1 cellular context compared by ENCODE assay signal in the genomic region with DNA sequence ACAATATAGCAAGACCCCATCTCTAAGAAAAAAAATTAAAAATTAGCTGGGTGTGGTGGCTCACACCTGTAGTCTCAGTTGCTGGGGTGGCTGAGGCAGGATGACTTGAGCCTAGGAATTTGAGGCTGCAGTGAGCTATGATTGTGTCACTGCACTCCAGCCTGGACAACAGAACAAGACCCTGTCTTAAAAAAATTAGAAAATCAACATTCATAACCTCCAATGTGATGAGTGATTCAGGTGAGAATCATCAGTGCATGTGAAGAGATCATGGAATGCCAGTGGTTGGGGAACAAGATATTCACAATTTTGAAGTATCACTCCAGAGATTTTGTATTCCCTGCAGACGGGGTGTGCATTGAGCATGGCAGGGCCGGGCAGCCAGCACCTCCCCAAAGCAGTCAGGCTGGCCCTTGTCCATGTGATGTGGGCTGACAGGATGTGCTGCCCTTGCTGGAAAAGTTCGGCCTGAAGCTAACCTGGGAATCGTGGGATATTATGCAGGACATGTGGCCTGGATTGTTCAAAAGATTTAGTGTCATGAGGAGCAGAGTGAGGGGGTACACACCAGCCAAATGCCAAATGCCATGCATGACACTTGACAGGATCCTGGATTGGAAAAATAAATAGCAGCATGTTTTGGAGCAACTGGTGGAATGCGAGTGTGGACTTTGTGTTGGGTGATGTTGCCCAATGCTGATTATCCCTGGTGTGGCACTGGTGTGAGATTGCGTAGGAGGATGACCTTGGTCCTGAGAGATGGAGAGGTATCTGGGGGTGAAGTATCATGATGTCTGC.
A peak's percentile ranks its signal among the peaks of the same experiment; 100 is the strongest.
TF ChIP-seq lines count a peak whose summit lies in the region.

No MANE protein-coding gene starts in this region.

TF ChIP-seq in HepG2, 621 proteins besides CTCF, POLR2A, EP300 and RAD21 (continued from another document and continues in another):
- TF ChIP-seq ZSCAN20 (CRISPR knock-in tag; IDR thresholded peaks at IDR 0.05; ENCODE audit: borderline replicate concordance) = no peak
- TF ChIP-seq ZNF670 (CRISPR knock-in tag; IDR thresholded peaks at IDR 0.05; ENCODE audit: borderline replicate concordance) = no peak; the same call in 1 of the 2 replicates
- TF ChIP-seq CBX5 (CRISPR knock-in tag; IDR thresholded peaks at IDR 0.05; ENCODE audit: borderline replicate concordance) = peak; percentile 88; the same call in 1 of the 2 replicates
- TF ChIP-seq ZNF354B (CRISPR knock-in tag; IDR thresholded peaks at IDR 0.05) = no peak
- TF ChIP-seq, protein P1, sequence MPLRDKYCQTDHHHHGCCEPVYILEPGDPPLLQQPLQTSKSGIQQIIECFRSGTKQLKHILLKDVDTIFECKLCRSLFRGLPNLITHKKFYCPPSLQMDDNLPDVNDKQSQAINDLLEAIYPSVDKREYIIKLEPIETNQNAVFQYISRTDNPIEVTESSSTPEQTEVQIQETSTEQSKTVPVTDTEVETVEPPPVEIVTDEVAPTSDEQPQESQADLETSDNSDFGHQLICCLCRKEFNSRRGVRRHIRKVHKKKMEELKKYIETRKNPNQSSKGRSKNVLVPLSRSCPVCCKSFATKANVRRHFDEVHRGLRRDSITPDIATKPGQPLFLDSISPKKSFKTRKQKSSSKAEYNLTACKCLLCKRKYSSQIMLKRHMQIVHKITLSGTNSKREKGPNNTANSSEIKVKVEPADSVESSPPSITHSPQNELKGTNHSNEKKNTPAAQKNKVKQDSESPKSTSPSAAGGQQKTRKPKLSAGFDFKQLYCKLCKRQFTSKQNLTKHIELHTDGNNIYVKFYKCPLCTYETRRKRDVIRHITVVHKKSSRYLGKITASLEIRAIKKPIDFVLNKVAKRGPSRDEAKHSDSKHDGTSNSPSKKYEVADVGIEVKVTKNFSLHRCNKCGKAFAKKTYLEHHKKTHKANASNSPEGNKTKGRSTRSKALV (CRISPR knock-in tag; IDR thresholded peaks at IDR 0.05) = 0 out of 2 replicates have a peak, but pooled peaks have one; percentile 49
- TF ChIP-seq KLF15 (CRISPR knock-in tag; IDR thresholded peaks at IDR 0.05; ENCODE audit: borderline replicate concordance) = no peak
- no peak for TF ChIP-seq ZNF18 (CRISPR knock-in tag; IDR thresholded peaks at IDR 0.05; ENCODE audit: insufficient replicate concordance)
- peak; percentile 46; the same call in 1 of the 2 replicates for TF ChIP-seq ZSCAN31 (CRISPR knock-in tag; IDR thresholded peaks at IDR 0.05; ENCODE audit: low read depth)
- no peak for TF ChIP-seq ZKSCAN5 (CRISPR knock-in tag; IDR thresholded peaks at IDR 0.05)
- TF ChIP-seq NFE2L2 (IDR thresholded peaks at IDR 0.05; ENCODE audit: low read length) = peak; percentile 23; the same call in 1 of the 2 replicates
- TF ChIP-seq ZNF33A (CRISPR knock-in tag; IDR thresholded peaks at IDR 0.05; ENCODE audit: borderline replicate concordance) = no peak
- peak in 1 of 2 experiments; percentile 68; a peak in 2 of 4 replicates for TF ChIP-seq NR2F1 (CRISPR knock-in tag; IDR thresholded peaks at IDR 0.05)
- TF ChIP-seq NCOA5 (CRISPR knock-in tag; IDR thresholded peaks at IDR 0.05) = no peak
- peak; percentile 71 for TF ChIP-seq FOXA1 (IDR thresholded peaks at IDR 0.05)
- peak; percentile 93 for TF ChIP-seq FOXA1 (CRISPR knock-in tag; IDR thresholded peaks at IDR 0.05)
- 0 out of 2 replicates have a peak, but pooled peaks have one; percentile 38 for TF ChIP-seq KLF11 (CRISPR knock-in tag; IDR thresholded peaks at IDR 0.05)
- TF ChIP-seq ZNF557 (CRISPR knock-in tag; IDR thresholded peaks at IDR 0.05) = 0 out of 2 replicates have a peak, but pooled peaks have one; percentile 63
- no peak for TF ChIP-seq ZFP36 (IDR thresholded peaks at IDR 0.05; ENCODE audit: borderline replicate concordance, low read depth, low read length, partially characterized antibody)
- TF ChIP-seq ZKSCAN1 (IDR thresholded peaks at IDR 0.05; ENCODE audit: low read length) = no peak
- TF ChIP-seq RFX5 (IDR thresholded peaks at IDR 0.05; ENCODE audit: low read depth, low read length) = no peak
- no peak for TF ChIP-seq HNRNPH1 (optimal IDR thresholded peaks at IDR 0.05; ENCODE audit: low read depth, low read length)
- peak; percentile 91 for TF ChIP-seq ZSCAN9 (CRISPR knock-in tag; IDR thresholded peaks at IDR 0.05; ENCODE audit: borderline replicate concordance)
- peak; percentile 57; the same call in 1 of the 2 replicates for TF ChIP-seq ZNF816 (CRISPR knock-in tag; IDR thresholded peaks at IDR 0.05; ENCODE audit: borderline replicate concordance)
- peak; percentile 84 for TF ChIP-seq THAP11 (CRISPR knock-in tag; IDR thresholded peaks at IDR 0.05)
- TF ChIP-seq FOXO4 (CRISPR knock-in tag; conservative IDR thresholded peaks at IDR 0.05) = 0 out of 2 replicates have a peak, but pooled peaks have one; percentile 84
- no peak for TF ChIP-seq ZNF878 (CRISPR knock-in tag; IDR thresholded peaks at IDR 0.05)
- TF ChIP-seq ZNF879 (CRISPR knock-in tag; IDR thresholded peaks at IDR 0.05) = no peak
- no peak for TF ChIP-seq ZNF530 (CRISPR knock-in tag; IDR thresholded peaks at IDR 0.05; ENCODE audit: low read depth)
- TF ChIP-seq CREB1 (IDR thresholded peaks at IDR 0.05) = peak; percentile 67
- TF ChIP-seq CREB1 (CRISPR knock-in tag; IDR thresholded peaks at IDR 0.05) = no peak
- TF ChIP-seq RBM39 (IDR thresholded peaks at IDR 0.05; ENCODE audit: low read depth, low read length, poor library complexity, severe bottlenecking) = no peak
- no peak for TF ChIP-seq ZBTB40 (IDR thresholded peaks at IDR 0.05)
- peak; percentile 73 for TF ChIP-seq ZBTB40 (CRISPR knock-in tag; IDR thresholded peaks at IDR 0.05)
- TF ChIP-seq ERF (CRISPR knock-in tag; IDR thresholded peaks at IDR 0.05) = peak; percentile 82
- peak; percentile 92; the same call in 1 of the 2 replicates for TF ChIP-seq FOXK1 (CRISPR knock-in tag; IDR thresholded peaks at IDR 0.05; ENCODE audit: borderline replicate concordance, low read depth)
- TF ChIP-seq ZNF839 (CRISPR knock-in tag; IDR thresholded peaks at IDR 0.05; ENCODE audit: borderline replicate concordance) = 0 out of 2 replicates have a peak, but pooled peaks have one; percentile 60
- TF ChIP-seq, protein P2, sequence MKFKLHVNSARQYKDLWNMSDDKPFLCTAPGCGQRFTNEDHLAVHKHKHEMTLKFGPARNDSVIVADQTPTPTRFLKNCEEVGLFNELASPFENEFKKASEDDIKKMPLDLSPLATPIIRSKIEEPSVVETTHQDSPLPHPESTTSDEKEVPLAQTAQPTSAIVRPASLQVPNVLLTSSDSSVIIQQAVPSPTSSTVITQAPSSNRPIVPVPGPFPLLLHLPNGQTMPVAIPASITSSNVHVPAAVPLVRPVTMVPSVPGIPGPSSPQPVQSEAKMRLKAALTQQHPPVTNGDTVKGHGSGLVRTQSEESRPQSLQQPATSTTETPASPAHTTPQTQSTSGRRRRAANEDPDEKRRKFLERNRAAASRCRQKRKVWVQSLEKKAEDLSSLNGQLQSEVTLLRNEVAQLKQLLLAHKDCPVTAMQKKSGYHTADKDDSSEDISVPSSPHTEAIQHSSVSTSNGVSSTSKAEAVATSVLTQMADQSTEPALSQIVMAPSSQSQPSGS (CRISPR knock-in tag; IDR thresholded peaks at IDR 0.05) = peak; percentile 96
- TF ChIP-seq AHR (CRISPR knock-in tag; IDR thresholded peaks at IDR 0.05) = peak; percentile 81; the same call in 1 of the 2 replicates
- peak; percentile 77 for TF ChIP-seq ZNF205 (CRISPR knock-in tag; IDR thresholded peaks at IDR 0.05)
- no peak for TF ChIP-seq NPAS2 (CRISPR knock-in tag; IDR thresholded peaks at IDR 0.05; ENCODE audit: borderline replicate concordance)
- TF ChIP-seq ZNF83 (CRISPR knock-in tag; IDR thresholded peaks at IDR 0.05; ENCODE audit: borderline replicate concordance) = no peak
- TF ChIP-seq SIX4 (CRISPR knock-in tag; IDR thresholded peaks at IDR 0.05) = peak; percentile 91
- TF ChIP-seq SMC3 (IDR thresholded peaks at IDR 0.05; ENCODE audit: low read length) = peak; percentile 51; the same call in 1 of the 2 replicates
- TF ChIP-seq REL (CRISPR knock-in tag; conservative IDR thresholded peaks at IDR 0.05) = 0 out of 2 replicates have a peak, but pooled peaks have one; percentile 47
- TF ChIP-seq ZNF781 (CRISPR knock-in tag; IDR thresholded peaks at IDR 0.05; ENCODE audit: borderline replicate concordance, not compliant biosample characterization) = no peak
- TF ChIP-seq DR1 (CRISPR knock-in tag; IDR thresholded peaks at IDR 0.05) = no peak
- no peak for TF ChIP-seq KDM5A (IDR thresholded peaks at IDR 0.05; ENCODE audit: borderline replicate concordance, low read length)
- no peak for TF ChIP-seq ZBTB3 (CRISPR knock-in tag; IDR thresholded peaks at IDR 0.05; ENCODE audit: borderline replicate concordance, low read depth)
- 0 out of 2 replicates have a peak, but pooled peaks have one; percentile 14 for TF ChIP-seq RELA (CRISPR knock-in tag; IDR thresholded peaks at IDR 0.05)
- TF ChIP-seq AGO2 (optimal IDR thresholded peaks at IDR 0.05; ENCODE audit: low read depth, low read length) = no peak
- TF ChIP-seq ARID2 (CRISPR knock-in tag; IDR thresholded peaks at IDR 0.05; ENCODE audit: borderline replicate concordance) = no peak
- TF ChIP-seq REXO4 (CRISPR knock-in tag; IDR thresholded peaks at IDR 0.05; ENCODE audit: borderline replicate concordance) = no peak
- no peak for TF ChIP-seq ZNF577 (CRISPR knock-in tag; IDR thresholded peaks at IDR 0.05; ENCODE audit: borderline replicate concordance, low read depth)
- TF ChIP-seq ATAD3A (CRISPR knock-in tag; IDR thresholded peaks at IDR 0.05) = no peak
